20 cellular contexts compared by ENCODE assay signal in the genomic region with DNA sequence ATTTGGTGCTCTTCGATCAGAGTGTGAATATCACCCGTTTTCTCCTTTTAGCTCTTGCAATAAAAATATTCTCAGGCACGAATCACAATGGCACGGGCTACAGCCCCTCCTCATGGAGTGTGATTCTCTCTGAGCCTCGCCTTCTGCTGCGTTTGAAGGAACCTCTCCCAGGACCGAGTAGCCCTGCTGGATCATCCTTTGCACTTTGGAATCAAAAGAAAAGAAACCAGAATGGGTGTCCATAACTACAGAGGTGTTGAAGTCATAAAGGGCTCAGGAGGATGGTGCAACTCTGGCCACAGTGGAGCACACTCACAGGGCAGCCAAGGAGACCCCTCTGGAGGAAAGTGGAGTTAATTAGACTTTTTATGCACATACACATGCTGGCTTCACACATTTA.
"Had no signal": no experiment of that assay in that cellular context is flagged by ENCODE, and none has a peak within 500 bp of the region (broad histone marks: within the 10 kb centered on the region; RNA-seq: fewer than 3 reads in every experiment).

No MANE protein-coding gene starts in this region.

- H3K9me3 Mint-ChIP-seq: activated CD4-positive, alpha-beta memory T cell treated with anti-CD3 and anti-CD28 coated beads, Interleukin-2, amount 10 ng/mL, durations not matched to agents 7 days and 5 days; activated naive CD4-positive, alpha-beta T cell treated with anti-CD3 and anti-CD28 coated beads for 36 hours; activated T-cell treated with anti-CD3 and anti-CD28 coated beads, Interleukin-2, amount 50 U/mL, for 72 hours; dendritic cell treated with granulocyte-macrophage colony-stimulating factor and Interleukin-4, amounts not matched to agents 40 ng/mL and 50 ng/mL, for 4 days; immature natural killer cell; neural crest cell; T-cell; T-helper 2 cell treated with Interferon-gamma antibody and Interleukin-4, amounts not matched to agents 5 μg/mL and 100 μg/mL, for 36 hours had no signal

- H3K27me3 Mint-ChIP-seq: dendritic cell treated with granulocyte-macrophage colony-stimulating factor and Interleukin-4, amounts not matched to agents 40 ng/mL and 50 ng/mL, for 4 days; type B pancreatic cell had no signal

- DNase-seq: activated CD4-positive, alpha-beta memory T cell treated with anti-CD3 and anti-CD28 coated beads, Interleukin-2, amount 10 ng/mL, durations not matched to agents 7 days and 5 days; activated CD4-positive, alpha-beta T cell treated with anti-CD3 and anti-CD28 coated beads, Interleukin-2, amount 10 ng/mL, durations not matched to agents 24 days and 14 days; activated effector memory CD4-positive, alpha-beta T cell treated with Interleukin-2 at 50 U/mL for 16 hours; activated naive CD4-positive, alpha-beta T cell treated with anti-CD3 and anti-CD28 coated beads for 36 hours; activated T-cell treated with anti-CD3 and anti-CD28 coated beads, Interleukin-2, amount 50 U/mL, for 72 hours; effector CD4-positive, alpha-beta T cell; erythroblast; immature natural killer cell; left lung; mammary epithelial cell; stimulated activated CD4-positive, alpha-beta T cell treated with anti-CD3 and anti-CD28 coated beads, Interleukin-4, amount 100 ng/mL, for 24 hours; stimulated activated naive CD4-positive, alpha-beta T cell treated with Interleukin-2 at 50 U/mL for 16 hours; T-cell had no signal

- H3K27me3 ChIP-seq: left lung had no signal

- H3K27ac Mint-ChIP-seq: activated CD4-positive, alpha-beta memory T cell treated with anti-CD3 and anti-CD28 coated beads, Interleukin-2, amount 10 ng/mL, durations not matched to agents 7 days and 5 days; activated CD4-positive, alpha-beta T cell treated with anti-CD3 and anti-CD28 coated beads, Interleukin-2, amount 10 ng/mL, durations not matched to agents 24 days and 14 days; activated naive CD4-positive, alpha-beta T cell treated with anti-CD3 and anti-CD28 coated beads for 36 hours; activated T-cell treated with anti-CD3 and anti-CD28 coated beads, Interleukin-2, amount 50 U/mL, for 72 hours; dendritic cell treated with granulocyte-macrophage colony-stimulating factor and Interleukin-4, amounts not matched to agents 40 ng/mL and 50 ng/mL, for 4 days; immature natural killer cell; T-cell; T-helper 2 cell treated with Interferon-gamma antibody and Interleukin-4, amounts not matched to agents 5 μg/mL and 100 μg/mL, for 36 hours had no signal

- ATAC-seq: activated CD4-positive, CD25-positive, alpha-beta regulatory T cell treated with anti-CD3 and anti-CD28 coated beads, Interleukin-2, amount 50 U/mL, for 24 hours; activated T-cell treated with anti-CD3 and anti-CD28 coated beads, Interleukin-2, amount 50 U/mL, for 72 hours; left lung; T-cell had no signal

- H3K36me3 Mint-ChIP-seq: immature natural killer cell, T-cell had no signal

- H3K4me3 ChIP-seq: left lung, thoracic aorta had no signal

- H3K4me3 Mint-ChIP-seq: activated CD4-positive, alpha-beta memory T cell treated with anti-CD3 and anti-CD28 coated beads, Interleukin-2, amount 10 ng/mL, durations not matched to agents 7 days and 5 days; activated CD4-positive, alpha-beta T cell treated with anti-CD3 and anti-CD28 coated beads, Interleukin-2, amount 10 ng/mL, durations not matched to agents 24 days and 14 days; activated naive CD4-positive, alpha-beta T cell treated with anti-CD3 and anti-CD28 coated beads for 36 hours; activated T-cell treated with anti-CD3 and anti-CD28 coated beads, Interleukin-2, amount 50 U/mL, for 72 hours; dendritic cell treated with granulocyte-macrophage colony-stimulating factor and Interleukin-4, amounts not matched to agents 40 ng/mL and 50 ng/mL, for 4 days; immature natural killer cell; neural crest cell; T-cell; T-helper 2 cell treated with Interferon-gamma antibody and Interleukin-4, amounts not matched to agents 5 μg/mL and 100 μg/mL, for 36 hours had no signal

- H3K36me3 ChIP-seq: left lung, thoracic aorta had no signal

- H3K27ac ChIP-seq: left lung, thoracic aorta, VCaP had no signal

- H3K4me1 Mint-ChIP-seq: immature natural killer cell had no signal

- H3K9me3 ChIP-seq: left lung, thoracic aorta had no signal
